ENCODE assay signal across 31 cellular contexts in the genomic region with DNA sequence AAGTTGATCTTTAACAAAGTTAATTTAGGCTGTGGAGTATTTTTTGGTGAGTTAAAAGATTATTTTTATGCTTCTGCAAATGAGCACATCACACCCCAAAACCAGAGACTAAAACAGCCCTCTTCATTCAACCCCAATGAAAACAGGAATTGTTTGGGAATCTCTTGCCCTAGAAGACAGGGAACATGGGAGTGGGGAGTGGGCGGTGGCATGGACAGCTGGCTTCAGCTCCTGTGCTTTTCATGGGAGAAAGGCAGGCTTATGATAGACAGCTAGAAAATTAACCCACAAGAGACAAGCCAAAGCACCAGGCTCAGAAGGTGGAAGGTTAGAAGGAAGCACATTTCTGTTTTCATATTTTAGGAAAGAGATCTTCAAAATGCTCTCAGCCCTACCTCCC.
"Had no signal": no experiment of that assay in that cellular context is flagged by ENCODE, and none has a peak within 500 bp of the region (broad histone marks: within the 10 kb centered on the region; RNA-seq: fewer than 3 reads in every experiment).

No MANE protein-coding gene starts in this region.

- H3K27ac Mint-ChIP-seq: activated B cell treated with CpG ODN at 0.5 μM for 24 hours; activated CD4-positive, alpha-beta memory T cell treated with anti-CD3 and anti-CD28 coated beads, Interleukin-2, amount 10 ng/mL, durations not matched to agents 7 days and 5 days; activated CD4-positive, alpha-beta T cell treated with anti-CD3 and anti-CD28 coated beads for 36 hours; activated CD4-positive, alpha-beta T cell treated with anti-CD3 and anti-CD28 coated beads, Interleukin-2, amount 10 ng/mL, durations not matched to agents 7 days and 5 days; activated CD8-positive, alpha-beta memory T cell treated with anti-CD3 and anti-CD28 coated beads, Interleukin-2, amount 10 ng/mL, durations not matched to agents 7 days and 5 days; activated CD8-positive, alpha-beta T cell treated with anti-CD3 and anti-CD28 coated beads, Interleukin-2, amount 10 ng/mL, durations not matched to agents 7 days and 5 days; activated naive CD4-positive, alpha-beta T cell treated with anti-CD3 and anti-CD28 coated beads, Interleukin-2, amount 10 ng/mL, durations not matched to agents 7 days and 5 days; activated naive CD4-positive, alpha-beta T cell treated with anti-CD3 and anti-CD28 coated beads, Interleukin-2, amount 50 U/mL, for 24 hours; activated naive CD8-positive, alpha-beta T cell treated with anti-CD3 and anti-CD28 coated beads for 36 hours; activated T-cell treated with anti-CD3 and anti-CD28 coated beads, Interleukin-2, amount 50 U/mL, for 24 hours; activated T-helper 2 cell treated with anti-CD3 and anti-CD28 coated beads, Interferon-gamma antibody, Interleukin-2, Interleukin-4, amounts not matched to agents 10 μg/mL and 5 μg/mL and 100 μg/mL, durations not matched to agents 14 hours and 24 hours and 36 hours; T-cell; T-helper 17 cell had no signal

- H3K4me3 ChIP-seq: adrenal gland, body of pancreas, breast epithelium had no signal

- H3K9me3 ChIP-seq: adrenal gland, body of pancreas, breast epithelium had no signal

- H3K9me3 Mint-ChIP-seq: activated B cell treated with CpG ODN at 0.5 μM for 24 hours; activated CD4-positive, alpha-beta memory T cell treated with anti-CD3 and anti-CD28 coated beads, Interleukin-2, amount 10 ng/mL, durations not matched to agents 7 days and 5 days; activated CD4-positive, alpha-beta T cell treated with anti-CD3 and anti-CD28 coated beads, Interleukin-2, amount 10 ng/mL, durations not matched to agents 7 days and 5 days; activated naive CD4-positive, alpha-beta T cell treated with anti-CD3 and anti-CD28 coated beads, Interleukin-2, amount 10 ng/mL, durations not matched to agents 7 days and 5 days; activated naive CD4-positive, alpha-beta T cell treated with anti-CD3 and anti-CD28 coated beads, Interleukin-2, amount 50 U/mL, for 24 hours; activated T-helper 2 cell treated with anti-CD3 and anti-CD28 coated beads, Interferon-gamma antibody, Interleukin-2, Interleukin-4, amounts not matched to agents 10 μg/mL and 5 μg/mL and 100 μg/mL, durations not matched to agents 14 hours and 24 hours and 36 hours; T-cell had no signal

- H3K36me3 ChIP-seq: adrenal gland, brain microvascular endothelial cell, breast epithelium had no signal

- H3K27ac ChIP-seq: adrenal gland, body of pancreas, brain microvascular endothelial cell, breast epithelium, VCaP had no signal

- H3K4me1 Mint-ChIP-seq: activated B cell treated with CpG ODN at 0.5 μM for 24 hours; activated CD4-positive, alpha-beta memory T cell treated with anti-CD3 and anti-CD28 coated beads, Interleukin-2, amount 10 ng/mL, durations not matched to agents 7 days and 5 days; activated CD4-positive, alpha-beta T cell treated with anti-CD3 and anti-CD28 coated beads for 36 hours; activated CD4-positive, alpha-beta T cell treated with anti-CD3 and anti-CD28 coated beads, Interleukin-2, amount 10 ng/mL, durations not matched to agents 7 days and 5 days; activated CD8-positive, alpha-beta memory T cell treated with anti-CD3 and anti-CD28 coated beads, Interleukin-2, amount 10 ng/mL, durations not matched to agents 7 days and 5 days; activated naive CD4-positive, alpha-beta T cell treated with anti-CD3 and anti-CD28 coated beads, Interleukin-2, amount 10 ng/mL, durations not matched to agents 7 days and 5 days; activated naive CD4-positive, alpha-beta T cell treated with anti-CD3 and anti-CD28 coated beads, Interleukin-2, amount 50 U/mL, for 24 hours; activated naive CD8-positive, alpha-beta T cell treated with anti-CD3 and anti-CD28 coated beads for 36 hours; T-cell had no signal

- H3K4me3 Mint-ChIP-seq: activated B cell treated with CpG ODN at 0.5 μM for 24 hours; activated CD4-positive, alpha-beta memory T cell treated with anti-CD3 and anti-CD28 coated beads, Interleukin-2, amount 10 ng/mL, durations not matched to agents 7 days and 5 days; activated CD4-positive, alpha-beta T cell treated with anti-CD3 and anti-CD28 coated beads for 36 hours; activated CD4-positive, alpha-beta T cell treated with anti-CD3 and anti-CD28 coated beads, Interleukin-2, amount 10 ng/mL, durations not matched to agents 7 days and 5 days; activated CD8-positive, alpha-beta memory T cell treated with anti-CD3 and anti-CD28 coated beads, Interleukin-2, amount 10 ng/mL, durations not matched to agents 7 days and 5 days; activated CD8-positive, alpha-beta T cell treated with anti-CD3 and anti-CD28 coated beads, Interleukin-2, amount 10 ng/mL, durations not matched to agents 7 days and 5 days; activated naive CD4-positive, alpha-beta T cell treated with anti-CD3 and anti-CD28 coated beads, Interleukin-2, amount 10 ng/mL, durations not matched to agents 7 days and 5 days; activated naive CD4-positive, alpha-beta T cell treated with anti-CD3 and anti-CD28 coated beads, Interleukin-2, amount 50 U/mL, for 24 hours; activated naive CD8-positive, alpha-beta T cell treated with anti-CD3 and anti-CD28 coated beads for 36 hours; activated T-cell treated with anti-CD3 and anti-CD28 coated beads, Interleukin-2, amount 50 U/mL, for 24 hours; T-cell; T-helper 17 cell had no signal

- DNase-seq: activated B cell treated with CpG ODN at 0.5 μM for 24 hours; activated CD4-positive, alpha-beta memory T cell treated with anti-CD3 and anti-CD28 coated beads, Interleukin-2, amount 10 ng/mL, durations not matched to agents 7 days and 5 days; activated CD4-positive, alpha-beta T cell treated with anti-CD3 and anti-CD28 coated beads for 1 hour; activated CD4-positive, alpha-beta T cell treated with anti-CD3 and anti-CD28 coated beads for 36 hours; activated CD4-positive, alpha-beta T cell treated with anti-CD3 and anti-CD28 coated beads for 48 hours; activated CD4-positive, alpha-beta T cell treated with anti-CD3 and anti-CD28 coated beads, Interleukin-2, amount 10 ng/mL, durations not matched to agents 7 days and 5 days; activated CD4-positive, alpha-beta T cell treated with anti-CD3 and anti-CD28 coated beads, Interleukin-2, amount 50 U/mL, for 48 hours; activated CD8-positive, alpha-beta memory T cell treated with anti-CD3 and anti-CD28 coated beads for 24 hours; activated CD8-positive, alpha-beta memory T cell treated with anti-CD3 and anti-CD28 coated beads, Interleukin-2, amount 10 ng/mL, durations not matched to agents 7 days and 5 days; activated CD8-positive, alpha-beta memory T cell treated with anti-CD3 and anti-CD28 coated beads, Interleukin-2, amount 50 U/mL, for 48 hours; activated CD8-positive, alpha-beta T cell treated with anti-CD3 and anti-CD28 coated beads, Interleukin-2, amount 10 ng/mL, durations not matched to agents 7 days and 5 days; activated effector memory CD4-positive, alpha-beta T cell treated with Interleukin-2 at 50 U/mL for 16 hours; activated gamma-delta T cell; activated naive CD4-positive, alpha-beta T cell treated with anti-CD3 and anti-CD28 coated beads, Interleukin-2, amount 10 ng/mL, durations not matched to agents 7 days and 5 days; activated naive CD4-positive, alpha-beta T cell treated with Interleukin-2 at 50 U/mL for 16 hours; activated naive CD8-positive, alpha-beta T cell treated with anti-CD3 and anti-CD28 coated beads for 36 hours; activated T-cell treated with anti-CD3 and anti-CD28 coated beads, Interleukin-2, amount 50 U/mL, for 24 hours; activated T-cell treated with anti-CD3 and anti-CD28 coated beads, Interleukin-2, amount 50 U/mL, for 48 hours; adrenal gland; amniotic stem cell; aorta; body of pancreas; brain microvascular endothelial cell; central memory CD4-positive, alpha-beta T cell; T-cell; T-helper 17 cell; T-helper 9 cell had no signal

- H3K36me3 Mint-ChIP-seq: activated CD8-positive, alpha-beta memory T cell treated with anti-CD3 and anti-CD28 coated beads, Interleukin-2, amount 10 ng/mL, durations not matched to agents 7 days and 5 days; activated naive CD4-positive, alpha-beta T cell treated with anti-CD3 and anti-CD28 coated beads, Interleukin-2, amount 10 ng/mL, durations not matched to agents 7 days and 5 days; activated naive CD4-positive, alpha-beta T cell treated with anti-CD3 and anti-CD28 coated beads, Interleukin-2, amount 50 U/mL, for 24 hours; activated naive CD8-positive, alpha-beta T cell treated with anti-CD3 and anti-CD28 coated beads for 36 hours; T-cell had no signal

- H3K4me1 ChIP-seq: adrenal gland, body of pancreas, breast epithelium had no signal

- H3K27me3 Mint-ChIP-seq: activated CD4-positive, alpha-beta memory T cell treated with anti-CD3 and anti-CD28 coated beads, Interleukin-2, amount 10 ng/mL, durations not matched to agents 7 days and 5 days had no signal

- H3K27me3 ChIP-seq: adrenal gland, body of pancreas, brain microvascular endothelial cell, breast epithelium had no signal
